In genomic region chr11:86068138-86068861, GRCh38 we compare ENCODE assay signal across 1 cellular context.
TF ChIP-seq lines count a peak whose summit lies in the region.

No MANE protein-coding gene starts in this region.

TF ChIP-seq in GM12878, 131 proteins besides CTCF, POLR2A, EP300 and RAD21 (continued from another document):
- no peak for TF ChIP-seq ZBTB40 (IDR thresholded peaks at IDR 0.05; ENCODE audit: borderline replicate concordance)
- TF ChIP-seq YY1 (IDR thresholded peaks at IDR 0.05; ENCODE audit: low read depth, low read length): no peak
- no peak for TF ChIP-seq HDAC2 (IDR thresholded peaks at IDR 0.05)
- TF ChIP-seq NBN (IDR thresholded peaks at IDR 0.05): peak; percentile 69; the same call in 1 of the 2 replicates
- TF ChIP-seq IKZF1 (conservative IDR thresholded peaks at IDR 0.05): peak; percentile 48; the same call in 1 of the 2 replicates
- peak; percentile 23; the same call in 1 of the 2 replicates for TF ChIP-seq GATAD2B (conservative IDR thresholded peaks at IDR 0.05; ENCODE audit: low read depth)
- peak; percentile 27; the same call in 1 of the 2 replicates for TF ChIP-seq RELB (IDR thresholded peaks at IDR 0.05; ENCODE audit: low read depth)
- TF ChIP-seq, protein P1, sequence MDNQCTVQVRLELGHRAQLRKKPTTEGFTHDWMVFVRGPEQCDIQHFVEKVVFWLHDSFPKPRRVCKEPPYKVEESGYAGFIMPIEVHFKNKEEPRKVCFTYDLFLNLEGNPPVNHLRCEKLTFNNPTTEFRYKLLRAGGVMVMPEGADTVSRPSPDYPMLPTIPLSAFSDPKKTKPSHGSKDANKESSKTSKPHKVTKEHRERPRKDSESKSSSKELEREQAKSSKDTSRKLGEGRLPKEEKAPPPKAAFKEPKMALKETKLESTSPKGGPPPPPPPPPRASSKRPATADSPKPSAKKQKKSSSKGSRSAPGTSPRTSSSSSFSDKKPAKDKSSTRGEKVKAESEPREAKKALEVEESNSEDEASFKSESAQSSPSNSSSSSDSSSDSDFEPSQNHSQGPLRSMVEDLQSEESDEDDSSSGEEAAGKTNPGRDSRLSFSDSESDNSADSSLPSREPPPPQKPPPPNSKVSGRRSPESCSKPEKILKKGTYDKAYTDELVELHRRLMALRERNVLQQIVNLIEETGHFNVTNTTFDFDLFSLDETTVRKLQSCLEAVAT (IDR thresholded peaks at IDR 0.05): peak; percentile 85
- TF ChIP-seq ESRRA (IDR thresholded peaks at IDR 0.05; ENCODE audit: low read length): no peak
- no peak for TF ChIP-seq CBFB (IDR thresholded peaks at IDR 0.05; ENCODE audit: low read depth)
- TF ChIP-seq EED (IDR thresholded peaks at IDR 0.05; ENCODE audit: low read depth): 0 out of 2 replicates have a peak, but pooled peaks have one; percentile 49
- TF ChIP-seq SKIL (IDR thresholded peaks at IDR 0.05; ENCODE audit: low read depth, poor library complexity, severe bottlenecking): no peak
